17 cellular contexts compared by ENCODE assay signal in genomic region chrX:134971926-134972325, GRCh38. TPM values are rescaled to one million over a fixed set of nuclear protein-coding genes. Genes with fewer than 3 reads are reported as not detected.
DNase-seq lines count a peak whose midpoint lies in the region; ATAC-seq, FAIRE-seq and TF ChIP-seq lines count a peak whose summit lies in the region.
"Had no signal": no experiment of that assay in that cellular context is flagged by ENCODE, and none has a peak within 500 bp of the region (broad histone marks: within the 10 kb centered on the region; RNA-seq: fewer than 3 reads in every experiment).

No MANE protein-coding gene starts in this region.

- no peak overlapping the region for H2BK15ac ChIP-seq in mesenchymal stem cell (ENCODE audit: low read depth, poor library complexity, severe bottlenecking)

- no peak overlapping the region for H3K9ac ChIP-seq in mesenchymal stem cell (ENCODE audit: low read length)

- no peak overlapping the region for H3K18ac ChIP-seq in mesenchymal stem cell (ENCODE audit: low read depth in 1 of 2, low read length in 2 of 2)

- CTCF ChIA-PET in RWPE1 (lab: Yijun Ruan, JAX): no interaction called here

- H3K27me3 ChIP-seq in bronchial epithelial cell (ENCODE audit: control insufficient read depth, insufficient read depth, low read length) (no peaks in the 10 kb centered on the region), mesenchymal stem cell (ENCODE audit: control insufficient read depth in 1 of 2, insufficient read depth in 1 of 2, low read length in 2 of 2) (peaks cover 0 to 25% of the 10 kb centered on the region in 2 experiments)
- H3K27me3 ChIP-seq: SJCRH30 had no signal

- H3K4me2 ChIP-seq in mesenchymal stem cell (ENCODE audit: low read length, poor library complexity, severe bottlenecking): no peak overlapping the region

- no peak for ATAC-seq in GM19351 (IDR thresholded peaks at IDR 0.05; ENCODE audit: unreplicated experiment)

- H3K9me3 ChIP-seq in mesenchymal stem cell (ENCODE audit: control insufficient read depth, low read length): no peaks in the 10 kb centered on the region
- H3K9me3 ChIP-seq: SJCRH30 had no signal

- no peak overlapping the region for H2AK5ac ChIP-seq in mesenchymal stem cell (ENCODE audit: low read length, severe bottlenecking)

- POLR2A ChIA-PET in RWPE1 (lab: Yijun Ruan, JAX; ENCODE audit: low non-redundant PET): no interaction called here

- no peak overlapping the region for H3K23ac ChIP-seq in mesenchymal stem cell (ENCODE audit: low read length in 2 of 2)

- no peak overlapping the region for H3K4me3 ChIP-seq in bronchial epithelial cell (ENCODE audit: low read depth, low read length)
- no peak overlapping the region for H3K4me3 ChIP-seq in mesenchymal stem cell (ENCODE audit: insufficient read depth in 1 of 2, low read depth in 1 of 2, low read length in 2 of 2)
- H3K4me3 ChIP-seq: SJCRH30 had no signal

- H3K36me3 ChIP-seq in bronchial epithelial cell (ENCODE audit: control insufficient read depth, insufficient read depth, low read length) (no peaks in the 10 kb centered on the region), mesenchymal stem cell (ENCODE audit: control insufficient read depth in 1 of 2, insufficient read depth in 2 of 2, low read depth in 1 of 2, low read length in 2 of 2) (no peaks in the 10 kb centered on the region)
- H3K36me3 ChIP-seq: SJCRH30 had no signal

- H3K4ac ChIP-seq in mesenchymal stem cell (ENCODE audit: low read depth in 1 of 2, low read length in 2 of 2): no peak overlapping the region

- TF ChIP-seq CTCF in RWPE1 (conservative IDR thresholded peaks at IDR 0.05; ENCODE audit: low read depth) (no peak), bronchial epithelial cell (IDR thresholded peaks at IDR 0.05; ENCODE audit: insufficient read depth, low read length, severe bottlenecking) (no peak)

- peak; percentile 11 for DNase-seq in AG20443 (ENCODE audit: low spot score)
- peak; percentile 2 for DNase-seq in RWPE1 (ENCODE audit: low spot score)
- DNase-seq in bronchial epithelial cell (ENCODE audit: low read depth): peak; percentile 71
- DNase-seq in mesenchymal stem cell: peak; percentile 20
- no peak for DNase-seq in RCC 7860 (ENCODE audit: low spot score)
- no peak for DNase-seq in T-helper 9 cell
- DNase-seq: CD4-positive, CD25-positive, alpha-beta regulatory T cell; H7; NCI-H1092 treated with DMSO at 0.1 percent for 48 hours; NCI-H1436 treated with DMSO at 0.1 percent for 48 hours; NCI-H2029; NCI-H2227 treated with DMSO at 0.1 percent for 48 hours; NCI-H510A; NCI-H748 treated with DMSO at 0.1 percent for 48 hours; SJCRH30 had no signal

- no peaks in the 10 kb centered on the region for H3K4me1 ChIP-seq in mesenchymal stem cell (ENCODE audit: control insufficient read depth, insufficient read depth, low read depth, low read length)
- H3K4me1 ChIP-seq: SJCRH30 had no signal

- no peak overlapping the region for H3K27ac ChIP-seq in RWPE1
- no peak overlapping the region for H3K27ac ChIP-seq in mesenchymal stem cell (ENCODE audit: low read length, poor library complexity, severe bottlenecking)
- H3K27ac ChIP-seq: SJCRH30 had no signal

- no peak overlapping the region for H2BK5ac ChIP-seq in mesenchymal stem cell (ENCODE audit: low read depth, low read length, poor library complexity, severe bottlenecking)

- H2BK120ac ChIP-seq in mesenchymal stem cell (ENCODE audit: low read depth, low read length): no peak overlapping the region

- H4K8ac ChIP-seq in mesenchymal stem cell (ENCODE audit: low read length): no peak overlapping the region

- no peak overlapping the region for H2BK12ac ChIP-seq in mesenchymal stem cell (ENCODE audit: low read length in 2 of 2)

- FAIRE-seq in bronchial epithelial cell (lab: Jason Lieb, UNC) (no peak), RCC 7860 (lab: Jason Lieb, UNC) (no peak)
- FAIRE-seq: A204.1 had no signal

- H4K91ac ChIP-seq in mesenchymal stem cell (ENCODE audit: low read length): no peak overlapping the region

- H3K14ac ChIP-seq in mesenchymal stem cell (ENCODE audit: low read length in 2 of 2): no peak overlapping the region

- WGBS in mesenchymal stem cell: 75% methylated on average over 1 of the region's 3 CpGs

- no peaks in the 10 kb centered on the region for H3K79me1 ChIP-seq in mesenchymal stem cell (replicated peaks; ENCODE audit: low read length, poor library complexity, severe bottlenecking)

- no peak overlapping the region for H2AFZ ChIP-seq in mesenchymal stem cell (ENCODE audit: low read depth, low read length)

RNA-seq across cellular contexts. Expression of gene SMIM10, which starts 18.9 kb away (rescaled TPM):
- total RNA-seq in bronchial epithelial cell: not detected in 2 replicates
- 45.2 TPM for polyA plus RNA-seq in mesenchymal stem cell (2013, experiment 1 of 2)
- 44.2 TPM for polyA plus RNA-seq in mesenchymal stem cell (2013, experiment 2 of 2)
- total RNA-seq: CD4-positive, CD25-positive, alpha-beta regulatory T cell; SJCRH30 had no signal
- polyA plus RNA-seq: CD4-positive, CD25-positive, alpha-beta regulatory T cell had no signal

RNA-seq across cellular contexts. Expression of gene RTL8B, which starts 50.4 kb away (rescaled TPM):
- total RNA-seq in bronchial epithelial cell: 0.51 and 1.1 TPM in 2 replicates
- polyA plus RNA-seq in mesenchymal stem cell (2013, experiment 1 of 2): 33.9 TPM
- polyA plus RNA-seq in mesenchymal stem cell (2013, experiment 2 of 2): 34.3 TPM
- total RNA-seq: CD4-positive, CD25-positive, alpha-beta regulatory T cell had no signal
- polyA plus RNA-seq: CD4-positive, CD25-positive, alpha-beta regulatory T cell had no signal

RNA-seq across cellular contexts. Expression of gene MOSPD1, which starts 56.9 kb away (rescaled TPM):
- total RNA-seq in bronchial epithelial cell: 22.1 and 36.1 TPM in 2 replicates
- polyA plus RNA-seq in mesenchymal stem cell (2013, experiment 1 of 2): 69.4 TPM
- 72.5 TPM for polyA plus RNA-seq in mesenchymal stem cell (2013, experiment 2 of 2)

Comparison
In these comparisons a context has a peak if more than half of its experiments do, and no peak if none do; other contexts are left out.
1. DNase-seq: peak in AG20443 (single experiment), RWPE1 (single experiment), bronchial epithelial cell (single experiment) and mesenchymal stem cell (single experiment); none in RCC 7860 (single experiment) and T-helper 9 cell (single experiment).